Comparison of ENCODE assay signal across 7 cellular contexts in the genomic region with DNA sequence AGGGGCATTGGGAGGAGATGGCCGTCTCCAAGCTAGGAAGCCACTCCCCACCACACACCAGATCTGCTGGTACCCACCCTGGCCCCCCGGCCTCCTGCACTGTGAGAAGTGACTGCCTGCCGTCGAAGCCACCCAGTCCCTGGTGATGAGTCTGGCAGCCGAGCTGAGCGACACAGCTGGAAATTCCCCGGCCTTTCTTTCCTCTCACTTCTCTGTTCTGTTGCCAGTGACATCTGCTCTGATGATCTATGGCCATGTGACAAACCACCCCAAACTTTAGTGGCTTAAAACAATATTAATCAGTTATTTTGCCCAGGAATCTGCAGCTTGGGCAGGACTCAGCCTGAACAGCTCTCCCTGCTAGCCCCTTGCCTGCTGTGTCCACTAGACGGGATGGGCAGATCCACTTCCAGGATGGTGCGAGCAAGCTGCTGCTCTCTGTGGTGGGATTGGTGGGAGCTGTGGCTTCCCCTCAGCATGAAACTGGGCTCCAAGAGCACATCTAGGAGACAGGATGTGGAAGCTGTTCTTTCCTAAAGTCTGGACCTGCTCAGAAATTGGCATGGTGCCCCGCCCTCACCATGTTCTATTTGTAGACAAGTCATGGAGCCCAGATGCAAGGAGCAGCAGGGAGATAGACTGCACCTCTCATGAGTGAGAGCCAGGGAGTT.
DNase-seq lines count a peak whose midpoint lies in the region; ATAC-seq lines count a peak whose summit lies in the region.

No MANE protein-coding gene starts in this region.

- H3K27ac Mint-ChIP-seq in activated T-helper 2 cell treated with anti-CD3 and anti-CD28 coated beads, Interferon-gamma antibody, Interleukin-2, Interleukin-4, amounts not matched to agents 10 μg/mL and 5 μg/mL and 100 μg/mL, durations not matched to agents 14 hours and 24 hours and 36 hours: no peak overlapping the region

- no peaks in the 10 kb centered on the region for H3K36me3 Mint-ChIP-seq in activated T-helper 2 cell treated with anti-CD3 and anti-CD28 coated beads, Interferon-gamma antibody, Interleukin-2, Interleukin-4, amounts not matched to agents 10 μg/mL and 5 μg/mL and 100 μg/mL, durations not matched to agents 14 hours and 24 hours and 36 hours (ENCODE audit: low read depth)

- DNase-seq in MV-4-11 (lab: John Stamatoyannopoulos, UW) (peak; percentile 69), putamen (ENCODE audit: low spot score) (peak; percentile 28), inferior parietal cortex (ENCODE audit: extremely low spot score) (no peak), NCI-H146 (lab: John Stamatoyannopoulos, UW) (no peak)
- DNase-seq in activated T-helper 2 cell treated with anti-CD3 and anti-CD28 coated beads, Interferon-gamma antibody, Interleukin-2, Interleukin-4, amounts not matched to agents 10 μg/mL and 5 μg/mL and 100 μg/mL, durations not matched to agents 14 hours and 24 hours and 36 hours (ENCODE audit: low spot score): no peak

- H3K4me1 Mint-ChIP-seq in activated T-helper 2 cell treated with anti-CD3 and anti-CD28 coated beads, Interferon-gamma antibody, Interleukin-2, Interleukin-4, amounts not matched to agents 10 μg/mL and 5 μg/mL and 100 μg/mL, durations not matched to agents 14 hours and 24 hours and 36 hours (ENCODE audit: low read depth): peaks cover 36% of the 10 kb centered on the region

- no peak overlapping the region for H3K4me3 Mint-ChIP-seq in activated T-helper 2 cell treated with anti-CD3 and anti-CD28 coated beads, Interferon-gamma antibody, Interleukin-2, Interleukin-4, amounts not matched to agents 10 μg/mL and 5 μg/mL and 100 μg/mL, durations not matched to agents 14 hours and 24 hours and 36 hours (ENCODE audit: low read depth)

- H3K27me3 Mint-ChIP-seq in activated T-helper 2 cell treated with anti-CD3 and anti-CD28 coated beads, Interferon-gamma antibody, Interleukin-2, Interleukin-4, amounts not matched to agents 10 μg/mL and 5 μg/mL and 100 μg/mL, durations not matched to agents 14 hours and 24 hours and 36 hours (ENCODE audit: low read depth): peaks cover 15% of the 10 kb centered on the region

- ATAC-seq in GM19023 (IDR thresholded peaks at IDR 0.05; ENCODE audit: unreplicated experiment) (peak; percentile 95), HG02610 (IDR thresholded peaks at IDR 0.05; ENCODE audit: unreplicated experiment) (peak; percentile 91)

- intact Hi-C loops in activated T-helper 2 cell treated with anti-CD3 and anti-CD28 coated beads, Interferon-gamma antibody, Interleukin-2, Interleukin-4, amounts not matched to agents 10 μg/mL and 5 μg/mL and 100 μg/mL, durations not matched to agents 14 hours and 24 hours and 36 hours (cut with micrococcal nuclease): no loop called here

- H3K9me3 Mint-ChIP-seq in activated T-helper 2 cell treated with anti-CD3 and anti-CD28 coated beads, Interferon-gamma antibody, Interleukin-2, Interleukin-4, amounts not matched to agents 10 μg/mL and 5 μg/mL and 100 μg/mL, durations not matched to agents 14 hours and 24 hours and 36 hours: no peaks in the 10 kb centered on the region

Comparison
In these comparisons a context has a peak if more than half of its experiments do, and no peak if none do; other contexts are left out.
1. DNase-seq: peak in MV-4-11 (single experiment) and putamen (single experiment); none in inferior parietal cortex (single experiment), NCI-H146 (single experiment) and activated T-helper 2 cell treated with anti-CD3 and anti-CD28 coated beads, Interferon-gamma antibody, Interleukin-2, Interleukin-4, amounts not matched to agents 10 μg/mL and 5 μg/mL and 100 μg/mL, durations not matched to agents 14 hours and 24 hours and 36 hours (single experiment).